Comparison of ENCODE assay signal across 1 cellular context in the genomic region with DNA sequence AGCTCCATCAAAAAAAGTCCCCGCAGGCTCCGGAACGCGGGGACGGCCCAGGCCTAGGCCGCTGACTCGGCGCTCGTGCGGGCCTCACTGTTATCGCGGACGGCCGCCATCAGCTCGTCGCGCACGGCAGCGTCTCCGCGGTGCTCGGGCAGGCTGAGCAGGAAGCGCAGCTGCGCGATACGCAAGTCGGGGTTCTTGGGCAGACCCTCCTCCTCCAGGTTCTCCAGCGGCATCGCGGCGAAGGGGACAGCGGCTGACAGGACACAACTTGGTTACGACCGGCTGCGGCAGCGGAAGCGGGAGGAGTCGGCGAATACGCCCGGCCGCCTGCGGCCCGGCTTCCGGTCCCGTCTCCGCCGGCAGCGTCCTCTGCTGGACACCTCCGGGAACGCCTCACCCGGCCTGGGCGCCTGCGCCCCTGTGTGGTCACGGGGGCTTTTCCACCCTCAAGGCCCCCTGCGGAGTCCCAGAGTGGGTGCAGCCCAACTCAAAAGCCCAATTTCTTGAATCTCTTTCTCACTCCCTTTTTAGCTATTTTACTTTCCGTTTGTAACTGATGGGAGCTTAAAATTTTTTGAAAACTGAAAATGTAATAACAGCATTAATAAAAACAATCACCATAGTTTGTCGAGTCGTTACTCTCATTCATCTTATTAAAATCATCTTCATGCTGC.
TF ChIP-seq lines count a peak whose summit lies in the region.

Gene PSMD6 (minus strand): TSS at position 308 of the 674 bp plus-strand sequence. CDS start 75 bp downstream, at position 233.

TF ChIP-seq in GM12878, 131 proteins besides CTCF, POLR2A, EP300 and RAD21 (continued from another document and continues in another):
- TF ChIP-seq PAX5 (IDR thresholded peaks at IDR 0.05; ENCODE audit: borderline replicate concordance, low read depth, low read length) (0 out of 2 replicates have a peak, but pooled peaks have one; percentile 22), JUNB (IDR thresholded peaks at IDR 0.05) (no peak), HDGF (IDR thresholded peaks at IDR 0.05) (no peak), JUND (IDR thresholded peaks at IDR 0.05; ENCODE audit: low read depth, low read length) (no peak), CBFB (IDR thresholded peaks at IDR 0.05; ENCODE audit: low read depth) (0 out of 2 replicates have a peak, but pooled peaks have one; percentile 17), NFYA (IDR thresholded peaks at IDR 0.05; ENCODE audit: borderline replicate concordance, low read depth, low read length) (no peak), RELA (IDR thresholded peaks at IDR 0.05; ENCODE audit: borderline replicate concordance, partially characterized antibody) (peak; percentile 84), MYB (IDR thresholded peaks at IDR 0.05; ENCODE audit: borderline replicate concordance, low read depth, low read length) (no peak), ZSCAN29 (IDR thresholded peaks at IDR 0.05) (no peak), MTA3 (IDR thresholded peaks at IDR 0.05; ENCODE audit: borderline replicate concordance, low read length) (no peak; the same call in 1 of the 2 replicates), YY1 (IDR thresholded peaks at IDR 0.05; ENCODE audit: low read depth, low read length) (peak; percentile 81), CHD4 (IDR thresholded peaks at IDR 0.05) (no peak), PRDM15 (CRISPR knock-in tag; IDR thresholded peaks at IDR 0.05) (no peak), ZNF622 (IDR thresholded peaks at IDR 0.05) (no peak), CEBPZ (IDR thresholded peaks at IDR 0.05; ENCODE audit: low read depth, low read length) (no peak), RCOR1 (conservative IDR thresholded peaks at IDR 0.05; ENCODE audit: low read depth, low read length) (no peak), HCFC1 (IDR thresholded peaks at IDR 0.05; ENCODE audit: low read length) (peak; percentile 77), SUPT20H (IDR thresholded peaks at IDR 0.05; ENCODE audit: borderline replicate concordance, control insufficient read depth, low read depth, low read length) (no peak), SP1 (IDR thresholded peaks at IDR 0.05; ENCODE audit: low read depth, low read length) (peak; percentile 59), TCF12 (IDR thresholded peaks at IDR 0.05; ENCODE audit: low read depth, low read length) (peak; percentile 67; the same call in 1 of the 2 replicates), NR2F1 (conservative IDR thresholded peaks at IDR 0.05) (peak; percentile 34; the same call in 1 of the 2 replicates), CBX5 (IDR thresholded peaks at IDR 0.05; ENCODE audit: low read depth) (peak; percentile 94), E2F8 (IDR thresholded peaks at IDR 0.05; ENCODE audit: low read depth, partially characterized antibody) (no peak), POLR2AphosphoS2 (IDR thresholded peaks at IDR 0.05; ENCODE audit: low read depth, low read length) (peak; percentile 73; the same call in 1 of the 2 replicates), ZNF24 (IDR thresholded peaks at IDR 0.05) (peak; percentile 19; the same call in 1 of the 2 replicates), IRF4 (IDR thresholded peaks at IDR 0.05; ENCODE audit: low read depth, low read length) (peak; percentile 66), SMC3 (IDR thresholded peaks at IDR 0.05; ENCODE audit: borderline replicate concordance, low read length) (peak; percentile 54), DPF2 (IDR thresholded peaks at IDR 0.05) (peak; percentile 76), EED (IDR thresholded peaks at IDR 0.05; ENCODE audit: low read depth) (no peak; the same call in 1 of the 2 replicates), ETV6 (conservative IDR thresholded peaks at IDR 0.05 in 1 of 2, IDR thresholded peaks at IDR 0.05 in 1 of 2; ENCODE audit: borderline replicate concordance in 1 of 2, low read depth in 1 of 2) (peak in 1 of 2 experiments; percentile 98; a peak in 2 of 4 replicates), YBX1 (IDR thresholded peaks at IDR 0.05) (no peak), RFX5 (IDR thresholded peaks at IDR 0.05; ENCODE audit: low read depth, low read length) (peak; percentile 37; the same call in 1 of the 2 replicates), E2F4 (IDR thresholded peaks at IDR 0.05; ENCODE audit: low read depth, low read length) (no peak), ZNF207 (IDR thresholded peaks at IDR 0.05; ENCODE audit: borderline replicate concordance) (no peak; the same call in 1 of the 2 replicates), STAT1 (conservative IDR thresholded peaks at IDR 0.05) (no peak)
- TF ChIP-seq, protein P1, sequence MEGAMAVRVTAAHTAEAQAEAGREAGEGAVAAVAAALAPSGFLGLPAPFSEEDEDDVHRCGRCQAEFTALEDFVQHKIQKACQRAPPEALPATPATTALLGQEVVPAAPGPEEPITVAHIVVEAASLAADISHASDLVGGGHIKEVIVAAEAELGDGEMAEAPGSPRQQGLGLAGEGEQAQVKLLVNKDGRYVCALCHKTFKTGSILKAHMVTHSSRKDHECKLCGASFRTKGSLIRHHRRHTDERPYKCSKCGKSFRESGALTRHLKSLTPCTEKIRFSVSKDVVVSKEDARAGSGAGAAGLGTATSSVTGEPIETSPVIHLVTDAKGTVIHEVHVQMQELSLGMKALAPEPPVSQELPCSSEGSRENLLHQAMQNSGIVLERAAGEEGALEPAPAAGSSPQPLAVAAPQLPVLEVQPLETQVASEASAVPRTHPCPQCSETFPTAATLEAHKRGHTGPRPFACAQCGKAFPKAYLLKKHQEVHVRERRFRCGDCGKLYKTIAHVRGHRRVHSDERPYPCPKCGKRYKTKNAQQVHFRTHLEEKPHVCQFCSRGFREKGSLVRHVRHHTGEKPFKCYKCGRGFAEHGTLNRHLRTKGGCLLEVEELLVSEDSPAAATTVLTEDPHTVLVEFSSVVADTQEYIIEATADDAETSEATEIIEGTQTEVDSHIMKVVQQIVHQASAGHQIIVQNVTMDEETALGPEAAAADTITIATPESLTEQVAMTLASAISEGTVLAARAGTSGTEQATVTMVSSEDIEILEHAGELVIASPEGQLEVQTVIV (IDR thresholded peaks at IDR 0.05; ENCODE audit: borderline replicate concordance, partially characterized antibody), result peak; percentile 38
- TF ChIP-seq, protein P2, sequence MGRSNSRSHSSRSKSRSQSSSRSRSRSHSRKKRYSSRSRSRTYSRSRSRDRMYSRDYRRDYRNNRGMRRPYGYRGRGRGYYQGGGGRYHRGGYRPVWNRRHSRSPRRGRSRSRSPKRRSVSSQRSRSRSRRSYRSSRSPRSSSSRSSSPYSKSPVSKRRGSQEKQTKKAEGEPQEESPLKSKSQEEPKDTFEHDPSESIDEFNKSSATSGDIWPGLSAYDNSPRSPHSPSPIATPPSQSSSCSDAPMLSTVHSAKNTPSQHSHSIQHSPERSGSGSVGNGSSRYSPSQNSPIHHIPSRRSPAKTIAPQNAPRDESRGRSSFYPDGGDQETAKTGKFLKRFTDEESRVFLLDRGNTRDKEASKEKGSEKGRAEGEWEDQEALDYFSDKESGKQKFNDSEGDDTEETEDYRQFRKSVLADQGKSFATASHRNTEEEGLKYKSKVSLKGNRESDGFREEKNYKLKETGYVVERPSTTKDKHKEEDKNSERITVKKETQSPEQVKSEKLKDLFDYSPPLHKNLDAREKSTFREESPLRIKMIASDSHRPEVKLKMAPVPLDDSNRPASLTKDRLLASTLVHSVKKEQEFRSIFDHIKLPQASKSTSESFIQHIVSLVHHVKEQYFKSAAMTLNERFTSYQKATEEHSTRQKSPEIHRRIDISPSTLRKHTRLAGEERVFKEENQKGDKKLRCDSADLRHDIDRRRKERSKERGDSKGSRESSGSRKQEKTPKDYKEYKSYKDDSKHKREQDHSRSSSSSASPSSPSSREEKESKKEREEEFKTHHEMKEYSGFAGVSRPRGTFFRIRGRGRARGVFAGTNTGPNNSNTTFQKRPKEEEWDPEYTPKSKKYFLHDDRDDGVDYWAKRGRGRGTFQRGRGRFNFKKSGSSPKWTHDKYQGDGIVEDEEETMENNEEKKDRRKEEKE (IDR thresholded peaks at IDR 0.05), result no peak
- TF ChIP-seq, protein P3, sequence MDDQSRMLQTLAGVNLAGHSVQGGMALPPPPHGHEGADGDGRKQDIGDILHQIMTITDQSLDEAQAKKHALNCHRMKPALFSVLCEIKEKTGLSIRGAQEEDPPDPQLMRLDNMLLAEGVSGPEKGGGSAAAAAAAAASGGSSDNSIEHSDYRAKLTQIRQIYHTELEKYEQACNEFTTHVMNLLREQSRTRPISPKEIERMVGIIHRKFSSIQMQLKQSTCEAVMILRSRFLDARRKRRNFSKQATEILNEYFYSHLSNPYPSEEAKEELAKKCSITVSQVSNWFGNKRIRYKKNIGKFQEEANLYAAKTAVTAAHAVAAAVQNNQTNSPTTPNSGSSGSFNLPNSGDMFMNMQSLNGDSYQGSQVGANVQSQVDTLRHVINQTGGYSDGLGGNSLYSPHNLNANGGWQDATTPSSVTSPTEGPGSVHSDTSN (IDR thresholded peaks at IDR 0.05; ENCODE audit: insufficient replicate concordance, low read depth, low read length), result no peak
- TF ChIP-seq, protein P4, sequence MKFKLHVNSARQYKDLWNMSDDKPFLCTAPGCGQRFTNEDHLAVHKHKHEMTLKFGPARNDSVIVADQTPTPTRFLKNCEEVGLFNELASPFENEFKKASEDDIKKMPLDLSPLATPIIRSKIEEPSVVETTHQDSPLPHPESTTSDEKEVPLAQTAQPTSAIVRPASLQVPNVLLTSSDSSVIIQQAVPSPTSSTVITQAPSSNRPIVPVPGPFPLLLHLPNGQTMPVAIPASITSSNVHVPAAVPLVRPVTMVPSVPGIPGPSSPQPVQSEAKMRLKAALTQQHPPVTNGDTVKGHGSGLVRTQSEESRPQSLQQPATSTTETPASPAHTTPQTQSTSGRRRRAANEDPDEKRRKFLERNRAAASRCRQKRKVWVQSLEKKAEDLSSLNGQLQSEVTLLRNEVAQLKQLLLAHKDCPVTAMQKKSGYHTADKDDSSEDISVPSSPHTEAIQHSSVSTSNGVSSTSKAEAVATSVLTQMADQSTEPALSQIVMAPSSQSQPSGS (IDR thresholded peaks at IDR 0.05; ENCODE audit: low read length), result no peak
